10 cellular contexts compared by ENCODE assay signal in the genomic region with DNA sequence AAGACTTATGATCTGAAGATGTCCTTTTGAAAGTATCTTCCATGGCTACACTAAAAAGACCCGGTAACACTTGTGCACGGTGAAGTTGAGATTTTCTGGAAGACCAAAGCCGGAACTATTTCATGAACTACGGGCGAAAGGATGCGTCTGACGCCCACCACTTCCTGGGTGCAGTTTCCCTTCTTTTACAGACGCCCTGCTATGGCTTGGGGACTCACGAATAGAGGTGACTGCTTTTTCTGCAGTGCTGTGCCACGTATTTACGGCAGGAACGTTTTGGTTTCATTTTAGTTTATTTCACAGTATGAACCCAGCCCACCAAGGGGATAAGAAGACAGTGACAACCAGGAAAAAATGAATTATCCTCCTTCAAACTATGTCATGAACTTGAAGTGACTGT.
DNase-seq lines count a peak whose midpoint lies in the region; ATAC-seq and TF ChIP-seq lines count a peak whose summit lies in the region.
"Had no signal": no experiment of that assay in that cellular context is flagged by ENCODE, and none has a peak within 500 bp of the region (broad histone marks: within the 10 kb centered on the region; RNA-seq: fewer than 3 reads in every experiment).

No MANE protein-coding gene starts in this region.

- H3K9me3 ChIP-seq in sigmoid colon: no peaks in the 10 kb centered on the region
- H3K9me3 ChIP-seq: heart right ventricle had no signal

- ATAC-seq in activated CD4-positive, CD25-positive, alpha-beta regulatory T cell treated with anti-CD3 and anti-CD28 coated beads, Interleukin-2, amount 50 U/mL, for 24 hours: peak; percentile 89 to 90
- ATAC-seq in activated naive CD4-positive, alpha-beta T cell treated with anti-CD3 and anti-CD28 coated beads, Interleukin-2, amount 50 U/mL, for 72 hours: peak; percentile 78 to 87
- no peak for ATAC-seq in left lobe of liver
- ATAC-seq: heart right ventricle had no signal

- no peak overlapping the region for H3K4me3 ChIP-seq in sigmoid colon
- H3K4me3 ChIP-seq: heart right ventricle had no signal

- no peak for TF ChIP-seq EP300 in sigmoid colon (IDR thresholded peaks at IDR 0.05)

- intact Hi-C loops in sigmoid colon (cut with DNase I): no loop called here

- no peak for TF ChIP-seq POLR2A in sigmoid colon (IDR thresholded peaks at IDR 0.05)

- H3K27ac ChIP-seq in sigmoid colon: peak overlapping the region in 1 of 4 donors; percentile 23

- peaks cover 0 to 24% (median 23%) of the 10 kb centered on the region in 4 donors for H3K4me1 ChIP-seq in sigmoid colon

- no peak for TF ChIP-seq CTCF in GM10266 (IDR thresholded peaks at IDR 0.05; ENCODE audit: control insufficient read depth, insufficient read depth, low read depth, missing control alignments)
- no peak for TF ChIP-seq CTCF in sigmoid colon (IDR thresholded peaks at IDR 0.05)

- no peaks in the 10 kb centered on the region for H3K27me3 ChIP-seq in sigmoid colon
- H3K27me3 ChIP-seq: heart right ventricle had no signal

- peak; percentile 40 for DNase-seq in GM10266 (ENCODE audit: extremely low spot score)
- peak; percentile 32 to 62 for DNase-seq in activated naive CD4-positive, alpha-beta T cell treated with anti-CD3 and anti-CD28 coated beads, Interleukin-2, amount 50 U/mL, for 72 hours (ENCODE audit: low spot score in 2 of 2)
- peak; percentile 78 for DNase-seq in stimulated activated CD4-positive, alpha-beta T cell treated with anti-CD3 and anti-CD28 coated beads, Interleukin-4, amount 100 ng/mL, for 24 hours
- DNase-seq in AG20443 (ENCODE audit: low spot score): no peak
- DNase-seq in left lobe of liver (ENCODE audit: low spot score): no peak
- no peak for DNase-seq in DMS153 (lab: John Stamatoyannopoulos, UW)
- DNase-seq in sigmoid colon: no peak
- DNase-seq: anterior cingulate cortex, heart right ventricle had no signal

- H3K27ac Mint-ChIP-seq in activated naive CD4-positive, alpha-beta T cell treated with anti-CD3 and anti-CD28 coated beads, Interleukin-2, amount 50 U/mL, for 72 hours: peak overlapping the region; percentile 41 to 95

- H3K36me3 ChIP-seq in sigmoid colon: peaks cover 0 to 35% (median 10%) of the 10 kb centered on the region in 4 donors

- H3K36me3 Mint-ChIP-seq in activated naive CD4-positive, alpha-beta T cell treated with anti-CD3 and anti-CD28 coated beads, Interleukin-2, amount 50 U/mL, for 72 hours: no peaks in the 10 kb centered on the region

- 66 to 80% methylated on average over 12 of the region's 12 CpGs for WGBS in sigmoid colon, 2 donors

- H3K9me3 Mint-ChIP-seq in activated naive CD4-positive, alpha-beta T cell treated with anti-CD3 and anti-CD28 coated beads, Interleukin-2, amount 50 U/mL, for 72 hours: no peaks in the 10 kb centered on the region

Comparison
In these comparisons a context has a peak if more than half of its experiments do, and no peak if none do; other contexts are left out.
1. DNase-seq: peak in GM10266 (single experiment), activated naive CD4-positive, alpha-beta T cell treated with anti-CD3 and anti-CD28 coated beads, Interleukin-2, amount 50 U/mL, for 72 hours (2 of 2) and stimulated activated CD4-positive, alpha-beta T cell treated with anti-CD3 and anti-CD28 coated beads, Interleukin-4, amount 100 ng/mL, for 24 hours (single experiment); none in AG20443 (single experiment), left lobe of liver (single experiment), DMS153 (single experiment) and sigmoid colon (single experiment).